Comparison of ENCODE assay signal across 8 cellular contexts in genomic region chr5:73451218-73452130, GRCh38. TPM values are rescaled to one million over a fixed set of nuclear protein-coding genes. Genes with fewer than 3 reads are reported as not detected.
DNase-seq lines count a peak whose midpoint lies in the region; ATAC-seq and TF ChIP-seq lines count a peak whose summit lies in the region.

No MANE protein-coding gene starts in this region.

- H3K27me3 ChIP-seq in HCT116 (ENCODE audit: insufficient read depth, low read length): no peaks in the 10 kb centered on the region
- peaks cover 74% of the 10 kb centered on the region for H3K27me3 ChIP-seq in iPS-20b (ENCODE audit: insufficient read depth, low read length)

- peak overlapping the region; percentile 79 for H3K4me2 ChIP-seq in HCT116 (ENCODE audit: low read length)

- H3K36me3 ChIP-seq in HCT116 (ENCODE audit: control insufficient read depth in 1 of 2, insufficient read depth in 2 of 2, low read length in 2 of 2) (no peaks in the 10 kb centered on the region), iPS-20b (ENCODE audit: insufficient read depth, low read depth, low read length) (no peaks in the 10 kb centered on the region)

- peak; percentile 90 for TF ChIP-seq RAD21 in HCT116 (IDR thresholded peaks at IDR 0.05; ENCODE audit: low read depth)

- CTCF ChIA-PET in HCT116 (lab: Charles Lee) (interaction anchor here (0.8 to 1.4 kb wide), 17 partner anchors 10 to 530 kb away, joined by 3 to 22 read pairs (median 4); no protein-coding TSS in a partner anchor), T-cell (lab: Charles Lee) (interaction anchor here (0.6 to 4.0 kb wide), 8 partner anchors 10 to 369 kb away, joined by 3 to 27 read pairs (median 4); no protein-coding TSS in a partner anchor)

- no peaks in the 10 kb centered on the region for H3K9me2 ChIP-seq in HCT116 (ENCODE audit: insufficient read depth)

- POLR2A ChIA-PET in HCT116 (lab: Charles Lee): interaction anchor here (1.2 to 1.4 kb wide), 2 partner anchors 233 to 235 kb away, joined by 4 read pairs; no protein-coding TSS in a partner anchor
- POLR2A ChIA-PET in T-cell (lab: Charles Lee): no interaction called here

- H3K9me3 ChIP-seq in HCT116 (ENCODE audit: control insufficient read depth in 1 of 2, insufficient read depth in 1 of 2, low read depth in 1 of 2, low read length in 2 of 2): no peaks in the 10 kb centered on the region
- no peaks in the 10 kb centered on the region; the same call in 1 of the 2 replicates for H3K9me3 ChIP-seq in iPS-20b (ENCODE audit: insufficient read depth, low read depth, low read length)

- peak; percentile 73 to 84 (median 73) for TF ChIP-seq CTCF in HCT116 (IDR thresholded peaks at IDR 0.05 in 2 of 3, conservative IDR thresholded peaks at IDR 0.05 in 1 of 3; ENCODE audit: borderline replicate concordance in 1 of 3, insufficient read depth in 1 of 3, low read depth in 2 of 3, low read length in 2 of 3)

- H3K36me3 Mint-ChIP-seq in T-cell: peaks cover 10% of the 10 kb centered on the region

- peak overlapping the region; percentile 61 for H3K9ac ChIP-seq in HCT116 (ENCODE audit: low read length)
- H3K9ac ChIP-seq in iPS-20b (ENCODE audit: low read depth, low read length): no peak overlapping the region

- intact Hi-C loops in HCT116 (cut with micrococcal nuclease): loop anchor here (2.0 to 10.0 kb wide), 4 partner anchors 314 to 531 kb away; partner anchors contain the start of gene FCHO2

- peak overlapping the region; percentile 62 for H2AFZ ChIP-seq in HCT116 (ENCODE audit: low read depth, low read length, poor library complexity, severe bottlenecking)

- DNase-seq in Ammon's horn (ENCODE audit: low spot score): peak; percentile 18
- no peak for DNase-seq in HCT116 (ENCODE audit: low read depth, low spot score)
- peak in 32 of 34 experiments; percentile 30 to 75 (median 52) for DNase-seq in T-cell
- DNase-seq in amniotic epithelial cell (ENCODE audit: low read depth): peak; percentile 32
- DNase-seq in stimulated activated CD4-positive, alpha-beta T cell treated with anti-CD3 and anti-CD28 coated beads, Interleukin-1b, Interleukin-23, amount 100 ng/mL, for 24 hours (ENCODE audit: low read depth in 4 of 4, low spot score in 1 of 4): peak in 3 of 4 experiments; percentile 44 to 58 (median 47)
- no peak for DNase-seq in pons (ENCODE audit: low spot score)

- RAD21 ChIA-PET in HCT116 (lab: Charles Lee; ENCODE audit: low non-redundant PET in 1 of 2, low total read pairs in 2 of 2, uncharacterized antibody in 2 of 2, unreplicated experiment in 2 of 2): interaction anchor here in 1 of 2 experiments (0.7 to 1.3 kb wide), 3 partner anchors 209 to 235 kb away, joined by 3 to 9 read pairs (median 4); no protein-coding TSS in a partner anchor

- H3K4me1 ChIP-seq in HCT116 (ENCODE audit: control insufficient read depth in 1 of 2, insufficient read depth in 2 of 2, low read length in 2 of 2) (peaks cover 4 to 29% of the 10 kb centered on the region in 2 experiments; a peak in 3 of 4 replicates), iPS-20b (ENCODE audit: insufficient read depth, low read length) (peaks cover 3% of the 10 kb centered on the region; the same call in 1 of the 2 replicates)

- peaks cover 4% of the 10 kb centered on the region for H3K79me2 ChIP-seq in HCT116 (ENCODE audit: insufficient read depth, low read length)

- H3K4me1 Mint-ChIP-seq in T-cell: peaks cover 15 to 25% (median 18%) of the 10 kb centered on the region in 3 donors

- H3K4me3 ChIP-seq in HCT116 (replicated peaks in 1 of 2; ENCODE audit: low read depth in 1 of 2, low read length in 2 of 2) (peak overlapping the region; percentile 37 to 52), iPS-20b (ENCODE audit: low read length) (peak overlapping the region; percentile 55; the same call in 1 of the 2 replicates)

- peak; percentile 40 for ATAC-seq in HCT116
- ATAC-seq in T-cell (replicated peaks in 1 of 4): peak; percentile 32 to 55 (median 48)
- no peak for ATAC-seq in HG03025 (IDR thresholded peaks at IDR 0.05; ENCODE audit: low FRiP score, unreplicated experiment)

- no peaks in the 10 kb centered on the region for H4K20me1 ChIP-seq in HCT116 (ENCODE audit: insufficient read depth)

- TF ChIP-seq POLR2A in HCT116 (IDR thresholded peaks at IDR 0.05; ENCODE audit: borderline replicate concordance, extremely low read depth, insufficient read depth, insufficient read length): no peak

- H3K27ac Mint-ChIP-seq in T-cell: no peak overlapping the region

- H3K9me3 Mint-ChIP-seq in T-cell: peaks cover 0 to 6% (median 0%) of the 10 kb centered on the region in 3 donors

- BruUV-seq in HCT116 (replicated peaks; lab: Mats Ljungman, UMichigan): no TSS peak

- peaks cover 55 to 78% of the 10 kb centered on the region in 2 donors for H3K27me3 Mint-ChIP-seq in T-cell

- peak overlapping the region in 1 of 3 donors; percentile 19 for H3K4me3 Mint-ChIP-seq in T-cell

- no peak overlapping the region for H3K27ac ChIP-seq in HCT116 (ENCODE audit: low read depth, low read length)
- H3K27ac ChIP-seq in iPS-20b (ENCODE audit: low read length): no peak overlapping the region

TF ChIP-seq in HCT116, 20 proteins besides CTCF, POLR2A, EP300 and RAD21:
- TF ChIP-seq REST (IDR thresholded peaks at IDR 0.05; ENCODE audit: low read depth): no peak
- TF ChIP-seq ZFX (IDR thresholded peaks at IDR 0.05): peak; percentile 60
- TF ChIP-seq MAX (IDR thresholded peaks at IDR 0.05): peak; percentile 66
- TF ChIP-seq EZH2 (IDR thresholded peaks at IDR 0.05): no peak
- TF ChIP-seq POLR2AphosphoS5 (IDR thresholded peaks at IDR 0.05; ENCODE audit: low read depth, low read length): peak; percentile 43
- no peak for TF ChIP-seq FOSL1 (IDR thresholded peaks at IDR 0.05; ENCODE audit: low read depth)
- TF ChIP-seq CEBPB (IDR thresholded peaks at IDR 0.05; ENCODE audit: low read depth): no peak
- TF ChIP-seq JUND (IDR thresholded peaks at IDR 0.05): no peak
- TF ChIP-seq EZH2phosphoT487 (IDR thresholded peaks at IDR 0.05; ENCODE audit: borderline replicate concordance): no peak
- TF ChIP-seq SP1 (IDR thresholded peaks at IDR 0.05; ENCODE audit: low read depth): no peak
- TF ChIP-seq ZBTB33 (IDR thresholded peaks at IDR 0.05; ENCODE audit: extremely low read depth, insufficient replicate concordance, low read length): no peak

RNA-seq across cellular contexts. Expression of gene FOXD1, which starts 2.9 kb away (rescaled TPM):
- total RNA-seq in HCT116 (2021; ENCODE audit: unreplicated experiment) (26.8 TPM), T-cell (under 1 TPM in 3 of 5 donors, not detected in 2; 0.20 to 0.68 (median 0.39) TPM)
- polyA plus RNA-seq in HCT116 (2012): 14.1 and 15.8 TPM in 2 replicates

RNA-seq across cellular contexts. Expression of gene BTF3, which starts 46.8 kb away (rescaled TPM):
- total RNA-seq in HCT116 (2021; ENCODE audit: unreplicated experiment) (868 TPM), T-cell (100 to 1,000 TPM; 585 to 688 (median 639) TPM)
- polyA plus RNA-seq in HCT116 (2012): 624 and 797 TPM in 2 replicates

Comparison
In these comparisons a context has a peak if more than half of its experiments do, and no peak if none do; other contexts are left out.
1. DNase-seq: peak in Ammon's horn (single experiment), T-cell (32 of 34), amniotic epithelial cell (single experiment) and stimulated activated CD4-positive, alpha-beta T cell treated with anti-CD3 and anti-CD28 coated beads, Interleukin-1b, Interleukin-23, amount 100 ng/mL, for 24 hours (3 of 4); none in HCT116 (single experiment) and pons (single experiment).
2. RNA of gene FOXD1, which starts 2.9 kb away (total RNA-seq): 26.8 TPM in HCT116 (single experiment); 0.20 to 0.68 TPM in T-cell; every median in the first group is over 10 times any median in the second.